ENCODE assay signal across 24 cellular contexts in genomic region chr11:44806631-44807030, GRCh38.
DNase-seq lines count a peak whose midpoint lies in the region; ATAC-seq, FAIRE-seq and TF ChIP-seq lines count a peak whose summit lies in the region.
"Had no signal": no experiment of that assay in that cellular context is flagged by ENCODE, and none has a peak within 500 bp of the region (broad histone marks: within the 10 kb centered on the region; RNA-seq: fewer than 3 reads in every experiment).

No MANE protein-coding gene starts in this region.

- POLR2A ChIA-PET in endothelial cell of umbilical vein (lab: Charles Lee): no interaction called here

- H3K9me2 ChIP-seq in GM23338 (ENCODE audit: insufficient read depth): no peaks in the 10 kb centered on the region

- DNase-seq in GM23338 (ENCODE audit: low spot score): no peak
- DNase-seq in endothelial cell of umbilical vein (ENCODE audit: low read depth, low spot score): no peak
- no peak for DNase-seq in stomach
- DNase-seq in NCI-H226: no peak
- DNase-seq: BE2C; EL; GF-D8; NCI-H1092; NCI-H1436; NCI-H187 treated with DMSO at 0.1 percent for 48 hours; NCI-H510A treated with DMSO at 0.1 percent for 48 hours; NCI-H748 treated with DMSO at 0.1 percent for 48 hours; NK-92 treated with Interleukin-12 subunit alpha and Interleukin-12 subunit beta, amount 100 ng/mL, for 24 hours; SHP77 treated with DMSO at 0.1 percent for 48 hours had no signal

- peak; percentile 58 for FAIRE-seq in endothelial cell of umbilical vein (lab: Jason Lieb, UNC)
- FAIRE-seq: A549, D721Med, GM19239, HepG2, K562 had no signal

- WGBS in stomach, 5 donors: 0 to 15% (median 5%) methylated on average over 2 of the region's 2 CpGs

- no peaks in the 10 kb centered on the region for H3K9me1 ChIP-seq in endothelial cell of umbilical vein (replicated peaks; ENCODE audit: control insufficient read depth, extremely low read depth, insufficient read depth, low read length)

- H3K9me3 Mint-ChIP-seq in GM23338: no peaks in the 10 kb centered on the region

- no peaks in the 10 kb centered on the region for H3K9me3 ChIP-seq in endothelial cell of umbilical vein (replicated peaks; ENCODE audit: control insufficient read depth, insufficient read depth, low read length)
- H3K9me3 ChIP-seq in muscle layer of colon (ENCODE audit: low read length): no peaks in the 10 kb centered on the region
- no peaks in the 10 kb centered on the region for H3K9me3 ChIP-seq in stomach
- H3K9me3 ChIP-seq: A549, BE2C had no signal

- no peaks in the 10 kb centered on the region for H3K27me3 ChIP-seq in GM23338 (ENCODE audit: insufficient read depth)
- H3K27me3 ChIP-seq in endothelial cell of umbilical vein (ENCODE audit: control insufficient read depth in 2 of 2, insufficient read depth in 2 of 2, low read length in 2 of 2): peaks cover 11 to 13% of the 10 kb centered on the region in 2 experiments
- H3K27me3 ChIP-seq in muscle layer of colon (ENCODE audit: control insufficient read depth in 1 of 2, insufficient read depth in 2 of 2, low read length in 2 of 2): no peaks in the 10 kb centered on the region
- H3K27me3 ChIP-seq in stomach: peaks cover 0 to 17% (median 10%) of the 10 kb centered on the region in 3 donors
- H3K27me3 ChIP-seq: BE2C had no signal

- H3K79me2 ChIP-seq in GM23338 (replicated peaks; ENCODE audit: insufficient read depth) (no peaks in the 10 kb centered on the region), endothelial cell of umbilical vein (ENCODE audit: control insufficient read depth, insufficient read depth, low read length) (no peaks in the 10 kb centered on the region)

- TF ChIP-seq CTCF in GM23338 (conservative IDR thresholded peaks at IDR 0.05; ENCODE audit: low read depth in 2 of 2): no peak
- no peak for TF ChIP-seq CTCF in endothelial cell of umbilical vein (IDR thresholded peaks at IDR 0.05; ENCODE audit: extremely low read depth in 1 of 2, insufficient read depth in 1 of 2, low read depth in 1 of 2, low read length in 2 of 2)
- no peak for TF ChIP-seq CTCF in stomach (IDR thresholded peaks at IDR 0.05)

- no peak overlapping the region for H3K27ac Mint-ChIP-seq in GM23338

- TF ChIP-seq POLR2A in endothelial cell of umbilical vein (IDR thresholded peaks at IDR 0.05; ENCODE audit: low read depth, low read length): no peak
- TF ChIP-seq POLR2A in stomach (IDR thresholded peaks at IDR 0.05): no peak

- dilution Hi-C loops in endothelial cell of umbilical vein (cut with MboI; ENCODE audit: extremely low pct_ligation_motif_present, low sequenced_read_pairs): no loop called here

- CTCF ChIA-PET in endothelial cell of umbilical vein (lab: Charles Lee): interaction anchor here (1.7 kb wide), 1 partner anchor 105 kb away, joined by 3 read pairs; no protein-coding TSS in a partner anchor

- H2AFZ ChIP-seq in GM23338 (no peak overlapping the region), endothelial cell of umbilical vein (ENCODE audit: low read depth, low read length) (no peak overlapping the region)

- no peaks in the 10 kb centered on the region for H3K36me3 ChIP-seq in GM23338 (ENCODE audit: insufficient read depth)
- no peaks in the 10 kb centered on the region for H3K36me3 ChIP-seq in endothelial cell of umbilical vein (ENCODE audit: control insufficient read depth in 2 of 2, extremely low read depth in 1 of 2, insufficient read depth in 2 of 2, low read length in 2 of 2)
- H3K36me3 ChIP-seq in muscle layer of colon (ENCODE audit: insufficient read depth, low read length): no peaks in the 10 kb centered on the region
- no peaks in the 10 kb centered on the region for H3K36me3 ChIP-seq in stomach
- H3K36me3 ChIP-seq: BE2C had no signal

- H3K4me2 ChIP-seq in GM23338 (no peak overlapping the region), endothelial cell of umbilical vein (ENCODE audit: insufficient read depth, low read length) (no peak overlapping the region)
- H3K4me2 ChIP-seq: A549 had no signal

- H3K4me3 Mint-ChIP-seq in GM23338: no peak overlapping the region

- H3F3A ChIP-seq in GM23338 (replicated peaks; ENCODE audit: low read depth): no peaks in the 10 kb centered on the region

- no TSS peak for BruUV-seq in endothelial cell of umbilical vein (replicated peaks; lab: Mats Ljungman, UMichigan)

- H3K9ac ChIP-seq in endothelial cell of umbilical vein (replicated peaks; ENCODE audit: extremely low read depth, insufficient read depth, low read length) (no peak overlapping the region), muscle layer of colon (ENCODE audit: low read length) (no peak overlapping the region)

- peaks cover 41% of the 10 kb centered on the region for H3K4me1 Mint-ChIP-seq in GM23338

- ATAC-seq in GM23338 (no peak), HG02678 (IDR thresholded peaks at IDR 0.05; ENCODE audit: unreplicated experiment) (no peak), GM19023 (IDR thresholded peaks at IDR 0.05; ENCODE audit: unreplicated experiment) (no peak), GM21619 (IDR thresholded peaks at IDR 0.05; ENCODE audit: unreplicated experiment) (no peak)
- ATAC-seq: A549, HepG2, K562 had no signal

- H3K27ac ChIP-seq in GM23338 (ENCODE audit: low read depth) (peak overlapping the region; percentile 5; the same call in 1 of the 2 replicates), endothelial cell of umbilical vein (ENCODE audit: insufficient read depth, low read depth, low read length) (no peak overlapping the region), muscle layer of colon (ENCODE audit: low read depth, low read length) (peak overlapping the region; percentile 42), stomach (peak overlapping the region in 4 of 5 donors; percentile 3 to 47 (median 26))
- H3K27ac ChIP-seq: A549, RWPE1 had no signal

- H3K4me1 ChIP-seq in GM23338 (ENCODE audit: insufficient read depth) (peaks cover 12% of the 10 kb centered on the region), endothelial cell of umbilical vein (ENCODE audit: control insufficient read depth, extremely low read depth, insufficient read depth, low read length) (no peaks in the 10 kb centered on the region), muscle layer of colon (ENCODE audit: insufficient read depth, low read length) (peaks cover 34% of the 10 kb centered on the region), stomach (peaks cover 3 to 24% (median 13%) of the 10 kb centered on the region in 4 donors)
- H3K4me1 ChIP-seq: A549, BE2C had no signal

- TF ChIP-seq EP300 in stomach (IDR thresholded peaks at IDR 0.05): no peak

- H4K20me1 ChIP-seq in GM23338 (replicated peaks; ENCODE audit: insufficient read depth) (no peaks in the 10 kb centered on the region), endothelial cell of umbilical vein (replicated peaks; ENCODE audit: control insufficient read depth, extremely low read depth, insufficient read depth, low read length) (no peaks in the 10 kb centered on the region)

- intact Hi-C loops in endothelial cell of umbilical vein (cut with micrococcal nuclease) (no loop called here), stomach (cut with DNase I; ENCODE audit: low total_unique reads) (no loop called here)

- H3K4me3 ChIP-seq in GM23338: no peak overlapping the region
- H3K4me3 ChIP-seq in endothelial cell of umbilical vein (replicated peaks in 1 of 3; ENCODE audit: insufficient read depth in 1 of 3, low read depth in 1 of 3, low read length in 3 of 3): no peak overlapping the region
- H3K4me3 ChIP-seq in muscle layer of colon (ENCODE audit: low read depth in 1 of 2, low read length in 2 of 2): no peak overlapping the region
- no peak overlapping the region for H3K4me3 ChIP-seq in stomach
- H3K4me3 ChIP-seq: A549, K562 had no signal

- H3K27me3 Mint-ChIP-seq in GM23338 (ENCODE audit: insufficient read depth, low read depth, poor library complexity): peaks cover 5% of the 10 kb centered on the region

- H3K36me3 Mint-ChIP-seq in GM23338 (ENCODE audit: low read depth): no peaks in the 10 kb centered on the region

TF ChIP-seq in GM23338, 12 proteins besides CTCF, POLR2A, EP300 and RAD21 (continues in another document):
- TF ChIP-seq ZNF114 (CRISPR knock-in tag; IDR thresholded peaks at IDR 0.05) (no peak), POLR2AphosphoS5 (IDR thresholded peaks at IDR 0.05; ENCODE audit: low read depth) (no peak)

TF ChIP-seq in endothelial cell of umbilical vein, 7 proteins besides CTCF, POLR2A, EP300 and RAD21:
- TF ChIP-seq POLR2AphosphoS5 (IDR thresholded peaks at IDR 0.05; ENCODE audit: insufficient read depth, low read depth, low read length) (no peak), FOS (IDR thresholded peaks at IDR 0.05; ENCODE audit: borderline replicate concordance, insufficient read depth, low read length) (no peak), MYC (IDR thresholded peaks at IDR 0.05; ENCODE audit: low read depth, low read length) (no peak), JUN (IDR thresholded peaks at IDR 0.05; ENCODE audit: borderline replicate concordance, insufficient read depth, insufficient read length, low read depth) (no peak), EZH2 (IDR thresholded peaks at IDR 0.05; ENCODE audit: borderline replicate concordance, low read depth, low read length, severe bottlenecking) (no peak), MAX (IDR thresholded peaks at IDR 0.05; ENCODE audit: insufficient read depth, insufficient read length) (no peak), GATA2 (IDR thresholded peaks at IDR 0.05; ENCODE audit: insufficient read depth, insufficient read length, low read depth, low read length) (no peak)
